ENCODE assay signal across 22 cellular contexts in genomic region chr2:120776649-120777048, GRCh38. TPM values are rescaled to one million over a fixed set of nuclear protein-coding genes. Genes with fewer than 3 reads are reported as not detected.
"Had no signal": no experiment of that assay in that cellular context is flagged by ENCODE, and none has a peak within 500 bp of the region (broad histone marks: within the 10 kb centered on the region; RNA-seq: fewer than 3 reads in every experiment).

No MANE protein-coding gene starts in this region.

- H3K4me1 Mint-ChIP-seq: activated naive CD8-positive, alpha-beta T cell treated with anti-CD3 and anti-CD28 coated beads, Interleukin-2, amount 50 U/mL, for 24 hours; memory B cell; naive B cell had no signal

- H3K9me3 Mint-ChIP-seq: activated CD4-positive, alpha-beta memory T cell treated with anti-CD3 and anti-CD28 coated beads for 36 hours; activated naive CD8-positive, alpha-beta T cell treated with anti-CD3 and anti-CD28 coated beads, Interleukin-2, amount 50 U/mL, for 24 hours; activated T-cell treated with anti-CD3 and anti-CD28 coated beads, Interleukin-2, amount 50 U/mL, for 72 hours; memory B cell; naive B cell; stimulated activated naive CD8-positive, alpha-beta T cell treated with anti-CD3 and anti-CD28 coated beads, Interleukin-15, Interleukin-2, amounts not matched to agents 100 ng/mL and 50 ng/mL, for 24 hours had no signal

- H3K36me3 ChIP-seq: prostate gland, thyroid gland, upper lobe of right lung had no signal

- H3K4me3 ChIP-seq: body of pancreas, prostate gland, thyroid gland, upper lobe of right lung had no signal

- H3K9me3 ChIP-seq: body of pancreas, prostate gland, thyroid gland, upper lobe of right lung had no signal

- H3K4me1 ChIP-seq: body of pancreas, prostate gland, thyroid gland, upper lobe of right lung had no signal

- H3K27me3 Mint-ChIP-seq: activated CD4-positive, alpha-beta memory T cell treated with anti-CD3 and anti-CD28 coated beads for 36 hours; stimulated activated naive CD8-positive, alpha-beta T cell treated with anti-CD3 and anti-CD28 coated beads, Interleukin-15, Interleukin-2, amounts not matched to agents 100 ng/mL and 50 ng/mL, for 24 hours had no signal

- ATAC-seq: activated naive CD8-positive, alpha-beta T cell treated with anti-CD3 and anti-CD28 coated beads, Interleukin-2, amount 50 U/mL, for 24 hours; activated T-cell treated with anti-CD3 and anti-CD28 coated beads, Interleukin-2, amount 50 U/mL, for 72 hours; body of pancreas; esophagus mucosa; upper lobe of right lung had no signal

- H3K27ac ChIP-seq: body of pancreas, prostate gland, thyroid gland, upper lobe of right lung had no signal

- DNase-seq: activated CD4-positive, alpha-beta memory T cell treated with anti-CD3 and anti-CD28 coated beads for 36 hours; activated CD4-positive, alpha-beta T cell treated with anti-CD3 and anti-CD28 coated beads for 48 hours; activated effector memory CD4-positive, alpha-beta T cell treated with Interleukin-2 at 50 U/mL for 16 hours; activated naive CD4-positive, alpha-beta T cell treated with anti-CD3 and anti-CD28 coated beads, Interleukin-2, amount 50 U/mL, for 16 hours; activated naive CD8-positive, alpha-beta T cell treated with anti-CD3 and anti-CD28 coated beads, Interleukin-2, amount 50 U/mL, for 24 hours; activated T-cell treated with anti-CD3 and anti-CD28 coated beads, Interleukin-2, amount 50 U/mL, for 72 hours; body of pancreas; dermis blood vessel endothelial cell; effector CD8-positive, alpha-beta T cell; foreskin melanocyte; hippocampal formation; naive B cell; stimulated activated CD4-positive, alpha-beta T cell treated with anti-CD3 and anti-CD28 coated beads, Interleukin-12 subunit alpha, Interleukin-12 subunit beta, amount 100 ng/mL, for 4 hours; stimulated activated CD4-positive, alpha-beta T cell treated with anti-CD3 and anti-CD28 coated beads, Interleukin-4, amount 100 ng/mL, for 4 hours; substantia nigra; thyroid gland; upper lobe of right lung had no signal

- H3K4me3 Mint-ChIP-seq: activated CD4-positive, alpha-beta memory T cell treated with anti-CD3 and anti-CD28 coated beads for 36 hours; activated naive CD8-positive, alpha-beta T cell treated with anti-CD3 and anti-CD28 coated beads, Interleukin-2, amount 50 U/mL, for 24 hours; activated T-cell treated with anti-CD3 and anti-CD28 coated beads, Interleukin-2, amount 50 U/mL, for 72 hours; memory B cell; naive B cell; stimulated activated naive CD8-positive, alpha-beta T cell treated with anti-CD3 and anti-CD28 coated beads, Interleukin-15, Interleukin-2, amounts not matched to agents 100 ng/mL and 50 ng/mL, for 24 hours had no signal

- H3K36me3 Mint-ChIP-seq: activated CD4-positive, alpha-beta memory T cell treated with anti-CD3 and anti-CD28 coated beads for 36 hours; memory B cell; naive B cell had no signal

- H3K27me3 ChIP-seq: body of pancreas, thyroid gland, upper lobe of right lung had no signal

- H3K27ac Mint-ChIP-seq: activated CD4-positive, alpha-beta memory T cell treated with anti-CD3 and anti-CD28 coated beads for 36 hours; activated naive CD8-positive, alpha-beta T cell treated with anti-CD3 and anti-CD28 coated beads, Interleukin-2, amount 50 U/mL, for 24 hours; activated T-cell treated with anti-CD3 and anti-CD28 coated beads, Interleukin-2, amount 50 U/mL, for 72 hours; memory B cell; naive B cell; stimulated activated naive CD8-positive, alpha-beta T cell treated with anti-CD3 and anti-CD28 coated beads, Interleukin-15, Interleukin-2, amounts not matched to agents 100 ng/mL and 50 ng/mL, for 24 hours had no signal

RNA-seq across cellular contexts. Expression of gene GLI2, which starts 41.0 kb away (rescaled TPM):
- total RNA-seq: activated CD4-positive, alpha-beta memory T cell treated with anti-CD3 and anti-CD28 coated beads for 36 hours; activated T-cell treated with anti-CD3 and anti-CD28 coated beads, Interleukin-2, amount 50 U/mL, for 72 hours had no signal
- polyA plus RNA-seq: endothelial cell of umbilical vein had no signal
